ENCODE assay signal across 8 cellular contexts in genomic region chr19:18112989-18113478, GRCh38. TPM values are rescaled to one million over a fixed set of nuclear protein-coding genes. Genes with fewer than 3 reads are reported as not detected.
DNase-seq lines count a peak whose midpoint lies in the region; ATAC-seq and TF ChIP-seq lines count a peak whose summit lies in the region.

No MANE protein-coding gene starts in this region.

- peak; percentile 45 to 85 (median 72) for DNase-seq in CD4-positive, alpha-beta T cell
- DNase-seq in HS-5 (ENCODE audit: low read depth) (peak; percentile 35), NT2/D1 (ENCODE audit: low read depth, low spot score) (peak; percentile 80), mesothelial cell of epicardium (ENCODE audit: low spot score in 2 of 2, unreplicated experiment in 2 of 2) (peak; percentile 67 to 89)
- DNase-seq in activated CD8-positive, alpha-beta memory T cell treated with anti-CD3 and anti-CD28 coated beads for 4 hours (ENCODE audit: low read depth in 2 of 2): peak; percentile 58 to 65
- DNase-seq in effector memory CD8-positive, alpha-beta T cell: peak; percentile 64 to 71 (median 67)
- peak; percentile 58 to 59 for DNase-seq in stimulated activated CD8-positive, alpha-beta memory T cell treated with anti-CD3 and anti-CD28 coated beads, Interleukin-4, amount 100 ng/mL, for 4 hours (ENCODE audit: low read depth in 2 of 2, low spot score in 1 of 2)

- no peaks in the 10 kb centered on the region for H3K9me3 Mint-ChIP-seq in CD4-positive, alpha-beta T cell
- no peaks in the 10 kb centered on the region for H3K9me3 Mint-ChIP-seq in effector memory CD8-positive, alpha-beta T cell
- H3K9me3 Mint-ChIP-seq in mesothelial cell of epicardium: no peaks in the 10 kb centered on the region

- no peaks in the 10 kb centered on the region for H3K27me3 Mint-ChIP-seq in CD4-positive, alpha-beta T cell
- H3K27me3 Mint-ChIP-seq in effector memory CD8-positive, alpha-beta T cell: no peaks in the 10 kb centered on the region
- peaks cover 12% of the 10 kb centered on the region for H3K27me3 Mint-ChIP-seq in mesothelial cell of epicardium (ENCODE audit: low read depth)

- peak overlapping the region; percentile 40 for H3K4me3 Mint-ChIP-seq in CD4-positive, alpha-beta T cell
- H3K4me3 Mint-ChIP-seq in effector memory CD8-positive, alpha-beta T cell: no peak overlapping the region
- H3K4me3 Mint-ChIP-seq in mesothelial cell of epicardium: no peak overlapping the region

- no peaks in the 10 kb centered on the region for H3K9me3 ChIP-seq in CD4-positive, alpha-beta T cell (ENCODE audit: control insufficient read depth, low read length)
- H3K9me3 ChIP-seq in NT2/D1 (ENCODE audit: insufficient read depth, low read length): no peaks in the 10 kb centered on the region

- no peaks in the 10 kb centered on the region for H3K27me3 ChIP-seq in CD4-positive, alpha-beta T cell (ENCODE audit: control insufficient read depth, insufficient read depth, low read length)
- peaks cover 33% of the 10 kb centered on the region for H3K27me3 ChIP-seq in NT2/D1 (ENCODE audit: insufficient read depth, insufficient read length)

- no peaks in the 10 kb centered on the region for H3K36me3 ChIP-seq in NT2/D1 (ENCODE audit: insufficient read depth, insufficient read length, low read length)

- POLR2A ChIA-PET in CD4-positive, alpha-beta T cell (lab: Charles Lee): interaction anchor here (1.0 kb wide), 1 partner anchor 39 kb away, joined by 4 read pairs; no protein-coding TSS in a partner anchor

- H3K4me1 ChIP-seq in NT2/D1 (ENCODE audit: insufficient read depth, insufficient read length): peaks cover 28% of the 10 kb centered on the region

- H3K4me3 ChIP-seq in NT2/D1 (ENCODE audit: insufficient read length, low read depth): no peak overlapping the region

- intact Hi-C loops in CD4-positive, alpha-beta T cell (cut with DNase I, micrococcal nuclease): loop anchor here in 1 of 2 experiments (1.0 to 10.0 kb wide), 4 partner anchors 48 to 212 kb away; partner anchors contain the start of gene LSM4

- CTCF ChIA-PET in CD4-positive, alpha-beta T cell (lab: Charles Lee): interaction anchor here (0.6 to 1.4 kb wide), 11 partner anchors 9 to 80 kb away, joined by 3 to 7 read pairs (median 3); partner anchors contain the start of genes IL12RB1, MAST3 and MPV17L2

- H3K36me3 Mint-ChIP-seq in CD4-positive, alpha-beta T cell (ENCODE audit: low read depth): peaks cover 14% of the 10 kb centered on the region
- H3K36me3 Mint-ChIP-seq in effector memory CD8-positive, alpha-beta T cell (ENCODE audit: insufficient read depth): peaks cover 14% of the 10 kb centered on the region
- no peaks in the 10 kb centered on the region for H3K36me3 Mint-ChIP-seq in mesothelial cell of epicardium

- peak; percentile 23 for ATAC-seq in CD4-positive, alpha-beta T cell (ENCODE audit: poor library complexity)
- peak; percentile 27 for ATAC-seq in effector memory CD8-positive, alpha-beta T cell (replicated peaks)
- no peak for ATAC-seq in GM19467 (IDR thresholded peaks at IDR 0.05; ENCODE audit: unreplicated experiment)

- H3K27ac Mint-ChIP-seq in CD4-positive, alpha-beta T cell: no peak overlapping the region
- no peak overlapping the region for H3K27ac Mint-ChIP-seq in effector memory CD8-positive, alpha-beta T cell
- no peak overlapping the region for H3K27ac Mint-ChIP-seq in mesothelial cell of epicardium

- peak overlapping the region; percentile 51 for H3K9ac ChIP-seq in NT2/D1 (ENCODE audit: insufficient read length, low read depth)

- no peak overlapping the region for H3K27ac ChIP-seq in CD4-positive, alpha-beta T cell (ENCODE audit: low read depth, low read length)

- H3K4me1 Mint-ChIP-seq in CD4-positive, alpha-beta T cell (ENCODE audit: low read depth): peaks cover 35% of the 10 kb centered on the region
- peaks cover 20 to 29% of the 10 kb centered on the region in 2 donors for H3K4me1 Mint-ChIP-seq in effector memory CD8-positive, alpha-beta T cell (ENCODE audit: low read depth in 2 of 2)
- H3K4me1 Mint-ChIP-seq in mesothelial cell of epicardium: peaks cover 9% of the 10 kb centered on the region

- TF ChIP-seq CTCF in CD4-positive, alpha-beta T cell (IDR thresholded peaks at IDR 0.05): peak; percentile 82
- TF ChIP-seq CTCF in mesothelial cell of epicardium (IDR thresholded peaks at IDR 0.05; ENCODE audit: unreplicated experiment): peak; percentile 54

RNA-seq across cellular contexts. Expression of gene MAST3, which starts 15.5 kb away (rescaled TPM):
- 10 to 100 TPM; 16.1 to 16.4 TPM for total RNA-seq in CD4-positive, alpha-beta T cell
- total RNA-seq in mesothelial cell of epicardium: 15.0 to 17.0 TPM (median 16.0 TPM) in 3 replicates

RNA-seq across cellular contexts. Expression of gene IL12RB1, which starts 26.3 kb away (rescaled TPM):
- 10 to 100 TPM; 20.5 to 22.5 TPM for total RNA-seq in CD4-positive, alpha-beta T cell
- total RNA-seq in mesothelial cell of epicardium: not detected in 3 replicates

RNA-seq across cellular contexts. Expression of gene PIK3R2, which starts 39.9 kb away (rescaled TPM):
- total RNA-seq in CD4-positive, alpha-beta T cell: 1 to 10 TPM; 4.6 to 5.6 TPM
- 90.4 to 95.5 TPM (median 94.7 TPM) in 3 replicates for total RNA-seq in mesothelial cell of epicardium

Comparison
In these comparisons a context has a peak if more than half of its experiments do, and no peak if none do; other contexts are left out.
1. RNA of gene IL12RB1, which starts 26.3 kb away (total RNA-seq): 20.5 to 22.5 TPM in CD4-positive, alpha-beta T cell; not detected in mesothelial cell of epicardium; every median in the first group is over 10 times any median in the second.
2. RNA of gene PIK3R2, which starts 39.9 kb away (total RNA-seq): 90.4 to 95.5 TPM in mesothelial cell of epicardium; 4.6 to 5.6 TPM in CD4-positive, alpha-beta T cell; every median in the first group is over 10 times any median in the second.
3. Peak in every context shown above with its lines, with median percentiles within 50 percentile points of each other: DNase-seq.